ENCODE assay signal across 33 cellular contexts in the genomic region with DNA sequence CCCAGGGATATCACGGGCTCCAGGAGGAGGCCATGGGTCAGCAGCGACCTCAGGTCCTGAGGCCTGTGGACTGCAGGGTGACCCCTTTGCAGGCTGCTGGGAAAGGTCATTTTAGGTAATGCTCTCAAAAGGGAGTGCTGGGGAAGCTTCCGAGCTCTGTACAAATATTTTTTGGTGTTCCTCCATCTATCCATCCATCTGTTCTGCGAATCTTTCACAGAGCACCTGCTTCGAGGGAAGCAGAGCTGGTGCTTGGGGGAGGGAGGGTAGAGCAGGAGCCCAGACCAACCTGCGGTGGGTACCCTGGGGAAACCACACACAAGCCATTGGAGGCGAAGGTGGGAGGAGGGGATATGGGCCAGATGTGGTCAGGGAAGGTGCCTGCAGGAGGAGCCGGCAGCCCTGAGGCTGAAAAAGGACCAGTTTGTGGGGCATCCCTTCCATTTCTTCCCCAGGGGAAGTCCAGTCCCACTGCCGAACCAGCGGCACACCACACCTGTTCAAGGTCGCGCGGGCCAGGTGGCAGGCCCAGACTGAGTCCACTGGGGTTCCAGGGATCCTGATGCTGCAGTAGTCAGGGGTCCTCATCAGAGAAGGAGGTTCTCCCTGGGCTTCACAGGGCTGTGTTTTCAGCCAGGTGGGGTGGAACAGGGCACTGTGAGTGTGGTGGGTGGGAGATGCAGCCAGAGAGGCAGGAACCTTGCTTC. TPM values are rescaled to one million over a fixed set of nuclear protein-coding genes. Genes with fewer than 3 reads are reported as not detected.
"Had no signal": no experiment of that assay in that cellular context is flagged by ENCODE, and none has a peak within 500 bp of the region (broad histone marks: within the 10 kb centered on the region; RNA-seq: fewer than 3 reads in every experiment).

No MANE protein-coding gene starts in this region.

- DNase-seq: activated CD4-positive, alpha-beta memory T cell treated with anti-CD3 and anti-CD28 coated beads, Interleukin-2, amount 10 ng/mL, durations not matched to agents 7 days and 5 days; activated CD4-positive, alpha-beta T cell treated with anti-CD3 and anti-CD28 coated beads for 1 hour; activated CD4-positive, alpha-beta T cell treated with anti-CD3 and anti-CD28 coated beads for 4 hours; activated CD4-positive, alpha-beta T cell treated with anti-CD3 and anti-CD28 coated beads, Interleukin-2, amount 10 ng/mL, durations not matched to agents 7 days and 5 days; activated CD4-positive, alpha-beta T cell treated with anti-CD3 and anti-CD28 coated beads, Interleukin-2, amount 50 U/mL, for 4 hours; activated effector memory CD4-positive, alpha-beta T cell treated with Interleukin-2 at 50 U/mL for 16 hours; activated gamma-delta T cell treated with Interleukin-2 at 50 U/mL for 16 hours; activated naive CD4-positive, alpha-beta T cell treated with anti-CD3 and anti-CD28 coated beads, Interleukin-2, amount 50 U/mL, for 16 hours; activated naive CD4-positive, alpha-beta T cell treated with Interleukin-2 at 50 U/mL for 16 hours; activated T-cell treated with anti-CD3 and anti-CD28 coated beads, Interleukin-2, amount 50 U/mL, for 4 hours; amniotic stem cell; anterior cingulate cortex; brain microvascular endothelial cell; cortex of kidney; dermis blood vessel endothelial cell; effector CD4-positive, alpha-beta T cell; effector memory CD8-positive, alpha-beta T cell; erythroblast; foreskin keratinocyte; gastrocnemius medialis; glutamatergic neuron; heart left ventricle; T-helper 2 cell had no signal

- H3K4me3 Mint-ChIP-seq: activated CD4-positive, alpha-beta memory T cell treated with anti-CD3 and anti-CD28 coated beads, Interleukin-2, amount 10 ng/mL, durations not matched to agents 7 days and 5 days; activated CD4-positive, alpha-beta T cell treated with anti-CD3 and anti-CD28 coated beads, Interleukin-2, amount 10 ng/mL, durations not matched to agents 7 days and 5 days; activated naive CD8-positive, alpha-beta T cell; activated T-cell treated with anti-CD3 and anti-CD28 coated beads, Interleukin-2, amount 50 U/mL, for 4 hours; activated T-helper 17 cell treated with anti-CD3 and anti-CD28 coated beads, Interleukin-2, amount 50 U/mL, for 72 hours; central memory CD8-positive, alpha-beta T cell; effector memory CD8-positive, alpha-beta T cell; WTC11 had no signal

- H3K27me3 Mint-ChIP-seq: activated CD4-positive, alpha-beta memory T cell treated with anti-CD3 and anti-CD28 coated beads, Interleukin-2, amount 10 ng/mL, durations not matched to agents 7 days and 5 days; activated CD4-positive, alpha-beta T cell treated with anti-CD3 and anti-CD28 coated beads, Interleukin-2, amount 10 ng/mL, durations not matched to agents 7 days and 5 days; activated naive CD8-positive, alpha-beta T cell; activated T-helper 17 cell treated with anti-CD3 and anti-CD28 coated beads, Interleukin-2, amount 50 U/mL, for 72 hours; central memory CD8-positive, alpha-beta T cell had no signal

- H3K4me1 ChIP-seq: foreskin keratinocyte, heart left ventricle had no signal

- H3K4me3 ChIP-seq: esophagus muscularis mucosa, gastrocnemius medialis, heart left ventricle had no signal

- H3K36me3 ChIP-seq: brain microvascular endothelial cell, esophagus muscularis mucosa, gastrocnemius medialis, heart left ventricle had no signal

- H3K27ac Mint-ChIP-seq: activated CD4-positive, alpha-beta memory T cell treated with anti-CD3 and anti-CD28 coated beads, Interleukin-2, amount 10 ng/mL, durations not matched to agents 7 days and 5 days; activated CD4-positive, alpha-beta T cell treated with anti-CD3 and anti-CD28 coated beads, Interleukin-2, amount 10 ng/mL, durations not matched to agents 7 days and 5 days; activated naive CD8-positive, alpha-beta T cell had no signal

- H3K36me3 Mint-ChIP-seq: activated naive CD8-positive, alpha-beta T cell; WTC11 had no signal

- H3K27me3 ChIP-seq: esophagus muscularis mucosa, foreskin keratinocyte, gastrocnemius medialis, heart left ventricle had no signal

- ATAC-seq: activated T-cell treated with anti-CD3 and anti-CD28 coated beads, Interleukin-2, amount 50 U/mL, for 4 hours; activated T-helper 17 cell treated with anti-CD3 and anti-CD28 coated beads, Interleukin-2, amount 50 U/mL, for 72 hours; effector memory CD8-positive, alpha-beta T cell; foreskin keratinocyte; gastrocnemius medialis; heart left ventricle; WTC11 had no signal

- H3K9me3 ChIP-seq: esophagus muscularis mucosa, gastrocnemius medialis, heart left ventricle had no signal

- H3K9me3 Mint-ChIP-seq: activated CD4-positive, alpha-beta memory T cell treated with anti-CD3 and anti-CD28 coated beads, Interleukin-2, amount 10 ng/mL, durations not matched to agents 7 days and 5 days; activated CD4-positive, alpha-beta T cell treated with anti-CD3 and anti-CD28 coated beads, Interleukin-2, amount 10 ng/mL, durations not matched to agents 7 days and 5 days; activated T-cell treated with anti-CD3 and anti-CD28 coated beads, Interleukin-2, amount 50 U/mL, for 4 hours; activated T-helper 17 cell treated with anti-CD3 and anti-CD28 coated beads, Interleukin-2, amount 50 U/mL, for 72 hours; central memory CD8-positive, alpha-beta T cell; effector memory CD8-positive, alpha-beta T cell; WTC11 had no signal

- H3K27ac ChIP-seq: brain microvascular endothelial cell, esophagus muscularis mucosa, foreskin keratinocyte, gastrocnemius medialis, heart left ventricle had no signal

RNA-seq across cellular contexts. Expression of a gene that starts 58.3 kb away (rescaled TPM):
- total RNA-seq: activated CD4-positive, alpha-beta memory T cell treated with anti-CD3 and anti-CD28 coated beads, Interleukin-2, amount 10 ng/mL, durations not matched to agents 7 days and 5 days; activated T-cell treated with anti-CD3 and anti-CD28 coated beads, Interleukin-2, amount 50 U/mL, for 4 hours; activated T-helper 17 cell treated with anti-CD3 and anti-CD28 coated beads, Interleukin-2, amount 50 U/mL, for 72 hours; astrocyte; bronchial epithelial cell; cardiac septum; chondrocyte; foreskin keratinocyte; gastrocnemius medialis; heart left ventricle; T-helper 1 cell treated with Interleukin-12 subunit alpha and Interleukin-12 subunit beta and Interleukin-4 antibody, amounts not matched to agents 30 ng/mL and 1 ng/mL, for 36 hours; WTC11 had no signal
- polyA plus RNA-seq: heart left ventricle had no signal
